In the genomic region with DNA sequence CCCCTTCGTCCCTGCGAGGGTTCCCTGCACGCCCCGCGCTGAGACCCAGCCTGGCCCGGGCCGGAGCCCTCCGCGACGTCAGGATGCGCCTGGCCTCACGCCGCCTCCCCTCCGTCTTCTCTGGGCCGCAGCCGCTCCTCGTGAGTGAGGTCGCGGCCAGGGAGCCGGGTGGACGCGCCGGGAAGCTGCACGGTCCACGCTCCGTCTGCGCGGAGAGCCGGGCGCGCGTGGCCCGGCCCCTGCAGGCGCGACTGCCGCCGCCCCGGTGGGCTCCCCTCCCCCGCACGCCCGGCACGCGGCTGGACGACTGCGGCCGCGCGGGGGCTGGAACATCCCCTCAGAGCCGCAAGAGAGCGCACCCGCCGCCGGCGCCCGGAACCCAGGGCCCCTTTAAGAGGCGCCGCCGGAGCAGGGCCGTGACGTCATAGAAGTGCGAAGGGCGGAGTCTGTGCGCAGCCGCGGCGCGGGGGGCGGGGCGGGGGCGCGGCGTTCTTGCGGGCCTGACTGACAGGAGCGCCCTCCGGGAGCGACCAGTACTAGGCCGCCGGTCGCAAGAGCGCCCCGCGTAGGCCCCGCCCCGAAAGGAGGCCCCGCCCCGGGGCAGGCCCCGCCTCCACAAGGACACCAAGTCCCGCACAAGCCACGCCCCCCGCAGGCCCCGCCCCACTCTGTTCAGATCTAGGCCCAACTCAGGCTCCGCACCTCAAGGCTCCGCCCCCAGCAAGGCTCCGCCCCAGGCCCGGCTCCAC, we compare ENCODE assay signal across 8 cellular contexts. TPM values are rescaled to one million over a fixed set of nuclear protein-coding genes. Genes with fewer than 3 reads are reported as not detected.
A peak's percentile ranks its signal among the peaks of the same experiment; 100 is the strongest.
DNase-seq lines count a peak whose midpoint lies in the region; TF ChIP-seq lines count a peak whose summit lies in the region.

No MANE protein-coding gene starts in this region.

- H3K27me3 ChIP-seq in neural progenitor cell (peaks cover 9% of the 10 kb centered on the region), stomach smooth muscle (ENCODE audit: control insufficient read depth in 1 of 2, insufficient read depth in 2 of 2, low read length in 2 of 2) (no peaks in the 10 kb centered on the region)

- peaks cover 3% of the 10 kb centered on the region for H3K9me3 Mint-ChIP-seq in neural progenitor cell

- H3K9me3 ChIP-seq in neural progenitor cell (ENCODE audit: low read depth) (no peaks in the 10 kb centered on the region), stomach smooth muscle (ENCODE audit: control insufficient read depth in 2 of 2, low read length in 2 of 2) (no peaks in the 10 kb centered on the region)

- H3K36me3 ChIP-seq in neural progenitor cell, result no peaks in the 10 kb centered on the region
- H3K36me3 ChIP-seq in stomach smooth muscle (ENCODE audit: control insufficient read depth in 2 of 2, insufficient read depth in 2 of 2, low read length in 2 of 2), result no peaks in the 10 kb centered on the region

- H3K27me3 Mint-ChIP-seq in neural progenitor cell (ENCODE audit: insufficient read depth, low read depth), result peaks cover 8% of the 10 kb centered on the region

- peak overlapping the region; percentile 79 for H3K4me2 ChIP-seq in neural progenitor cell

- H3K4me3 ChIP-seq in foreskin fibroblast (ENCODE audit: low read depth in 1 of 2, low read length in 2 of 2) (peak overlapping the region; percentile 69 to 76), neural progenitor cell (peak overlapping the region; percentile 58), stomach smooth muscle (ENCODE audit: low read length in 2 of 2) (peak overlapping the region; percentile 66 to 81)

- H2AFZ ChIP-seq in neural progenitor cell (replicated peaks), result peak overlapping the region; percentile 84

- H3K27ac ChIP-seq in neural progenitor cell (peak overlapping the region; percentile 55), stomach smooth muscle (ENCODE audit: low read length) (peak overlapping the region; percentile 67)

- peaks cover 44% of the 10 kb centered on the region for H3K4me1 Mint-ChIP-seq in neural progenitor cell

- peaks cover 11% of the 10 kb centered on the region for H3K79me2 ChIP-seq in neural progenitor cell (ENCODE audit: low read depth)

- peak overlapping the region; percentile 84 for H3K4me3 Mint-ChIP-seq in neural progenitor cell

- H3F3A ChIP-seq in neural progenitor cell (ENCODE audit: low read depth), result no peaks in the 10 kb centered on the region

- peaks cover 30% of the 10 kb centered on the region for H3K4me1 ChIP-seq in neural progenitor cell
- H3K4me1 ChIP-seq in stomach smooth muscle (ENCODE audit: control insufficient read depth, insufficient read depth, low read length), result peaks cover 48% of the 10 kb centered on the region

- TF ChIP-seq POLR2A in Raji (IDR thresholded peaks at IDR 0.05; ENCODE audit: insufficient read depth, low read depth, low read length), result peak; percentile 60

- peak overlapping the region; percentile 44 for H3K9ac ChIP-seq in neural progenitor cell
- H3K9ac ChIP-seq in stomach smooth muscle (ENCODE audit: low read length in 2 of 2), result peak overlapping the region in 1 of 2 donors; percentile 30

- peaks cover 5% of the 10 kb centered on the region for H3K36me3 Mint-ChIP-seq in neural progenitor cell

- no peak overlapping the region for H3K27ac Mint-ChIP-seq in neural progenitor cell

- TF ChIP-seq CTCF in foreskin fibroblast (IDR thresholded peaks at IDR 0.05; ENCODE audit: low read depth, low read length) (no peak), neural progenitor cell (IDR thresholded peaks at IDR 0.05) (peak; percentile 41)

- peaks cover 30% of the 10 kb centered on the region for H4K20me1 ChIP-seq in neural progenitor cell (ENCODE audit: low read depth)

- peak; percentile 99 for DNase-seq in ELF-1 (ENCODE audit: low read depth, low spot score)
- peak; percentile 99 for DNase-seq in GOT3 (lab: John Stamatoyannopoulos, UW)
- peak; percentile 97 for DNase-seq in LHCN-M2 (ENCODE audit: low read depth)
- DNase-seq in activated gamma-delta T cell treated with Interleukin-2 at 50 U/mL for 16 hours, result peak; percentile 100
- peak; percentile 99 to 100 for DNase-seq in foreskin fibroblast
- peak; percentile 99 for DNase-seq in neural progenitor cell (ENCODE audit: low spot score)

RNA-seq across cellular contexts. Expression of gene INPP5A, which starts 0.4 kb away (rescaled TPM):
- total RNA-seq in LHCN-M2 (2014; rRNA removed), result 15.9 and 16.0 TPM in 2 replicates
- polyA plus RNA-seq in LHCN-M2 (2012), result 11.8 TPM
- 14.2 and 21.3 TPM in 2 replicates for total RNA-seq in neural progenitor cell (ENCODE audit: low replicate concordance)

Comparison
In these comparisons a context has a peak if more than half of its experiments do, and no peak if none do; other contexts are left out.
1. Peak in every context shown above with its lines: DNase-seq, H3K4me3 ChIP-seq and H3K27ac ChIP-seq.